1 cellular context compared by ENCODE assay signal in the genomic region with DNA sequence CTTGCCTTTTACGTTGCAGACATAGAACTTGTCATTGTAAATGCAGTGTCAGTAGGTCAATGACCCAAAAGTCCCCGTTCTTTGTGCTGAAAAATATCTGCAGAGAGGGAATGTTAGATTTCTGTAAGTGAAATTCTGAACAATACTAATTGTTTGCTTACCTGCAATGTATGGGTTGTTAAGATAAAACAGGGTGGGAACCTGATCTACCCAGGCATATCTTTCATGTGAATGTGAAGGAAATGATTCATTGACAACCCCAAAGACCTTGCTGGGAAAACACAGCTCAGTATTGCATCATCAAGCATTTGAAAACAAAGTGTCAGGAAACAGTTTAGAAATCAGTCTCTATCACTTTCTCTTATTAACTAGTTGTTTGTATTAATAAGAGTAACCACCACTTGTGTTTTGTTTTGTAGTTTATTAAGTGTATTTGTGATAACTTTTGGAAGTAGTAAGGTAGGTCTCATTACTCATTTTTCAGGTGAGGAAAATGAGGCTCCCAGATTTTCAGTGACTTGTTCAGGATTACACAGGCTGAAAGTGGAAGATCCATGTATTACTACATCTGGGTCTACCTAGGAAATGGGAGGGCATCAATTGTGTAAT.
A peak's percentile ranks its signal among the peaks of the same experiment; 100 is the strongest.
TF ChIP-seq lines count a peak whose summit lies in the region.

No MANE protein-coding gene starts in this region.

TF ChIP-seq in K562, 482 proteins besides CTCF, POLR2A, EP300 and RAD21 (continued from another document and continues in another):
- TF ChIP-seq, protein P1, sequence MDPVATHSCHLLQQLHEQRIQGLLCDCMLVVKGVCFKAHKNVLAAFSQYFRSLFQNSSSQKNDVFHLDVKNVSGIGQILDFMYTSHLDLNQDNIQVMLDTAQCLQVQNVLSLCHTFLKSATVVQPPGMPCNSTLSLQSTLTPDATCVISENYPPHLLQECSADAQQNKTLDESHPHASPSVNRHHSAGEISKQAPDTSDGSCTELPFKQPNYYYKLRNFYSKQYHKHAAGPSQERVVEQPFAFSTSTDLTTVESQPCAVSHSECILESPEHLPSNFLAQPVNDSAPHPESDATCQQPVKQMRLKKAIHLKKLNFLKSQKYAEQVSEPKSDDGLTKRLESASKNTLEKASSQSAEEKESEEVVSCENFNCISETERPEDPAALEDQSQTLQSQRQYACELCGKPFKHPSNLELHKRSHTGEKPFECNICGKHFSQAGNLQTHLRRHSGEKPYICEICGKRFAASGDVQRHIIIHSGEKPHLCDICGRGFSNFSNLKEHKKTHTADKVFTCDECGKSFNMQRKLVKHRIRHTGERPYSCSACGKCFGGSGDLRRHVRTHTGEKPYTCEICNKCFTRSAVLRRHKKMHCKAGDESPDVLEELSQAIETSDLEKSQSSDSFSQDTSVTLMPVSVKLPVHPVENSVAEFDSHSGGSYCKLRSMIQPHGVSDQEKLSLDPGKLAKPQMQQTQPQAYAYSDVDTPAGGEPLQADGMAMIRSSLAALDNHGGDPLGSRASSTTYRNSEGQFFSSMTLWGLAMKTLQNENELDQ (CRISPR knock-in tag; IDR thresholded peaks at IDR 0.05; ENCODE audit: borderline replicate concordance), result no peak
- peak; percentile 81 for TF ChIP-seq HMGN3 (IDR thresholded peaks at IDR 0.05; ENCODE audit: borderline replicate concordance, extremely low read depth, insufficient read length, low read depth, low read length)
- peak; percentile 60; the same call in 1 of the 2 replicates for TF ChIP-seq POLR2H (tag; IDR thresholded peaks at IDR 0.05; ENCODE audit: low read depth)
- peak; percentile 75; the same call in 1 of the 2 replicates for TF ChIP-seq NFRKB (IDR thresholded peaks at IDR 0.05; ENCODE audit: low read depth)
- TF ChIP-seq CBFA2T2 (conservative IDR thresholded peaks at IDR 0.05), result peak; percentile 80
- 0 out of 2 replicates have a peak, but pooled peaks have one; percentile 21 for TF ChIP-seq RBFOX2 (IDR thresholded peaks at IDR 0.05; ENCODE audit: low read depth, low read length)
- peak; percentile 89 for TF ChIP-seq ZNF592 (IDR thresholded peaks at IDR 0.05)
- TF ChIP-seq CREM (IDR thresholded peaks at IDR 0.05; ENCODE audit: low read depth), result peak; percentile 64
- no peak for TF ChIP-seq SUPT5H (IDR thresholded peaks at IDR 0.05)
- peak; percentile 90 for TF ChIP-seq SMARCE1 (IDR thresholded peaks at IDR 0.05)
- peak in 1 of 2 experiments; percentile 9; a peak in 1 of 4 replicates for TF ChIP-seq TEAD1 (CRISPR knock-in tag; IDR thresholded peaks at IDR 0.05)
- peak; percentile 81; the same call in 1 of the 2 replicates for TF ChIP-seq SMARCC2 (IDR thresholded peaks at IDR 0.05; ENCODE audit: low read depth)
- TF ChIP-seq, protein P2, sequence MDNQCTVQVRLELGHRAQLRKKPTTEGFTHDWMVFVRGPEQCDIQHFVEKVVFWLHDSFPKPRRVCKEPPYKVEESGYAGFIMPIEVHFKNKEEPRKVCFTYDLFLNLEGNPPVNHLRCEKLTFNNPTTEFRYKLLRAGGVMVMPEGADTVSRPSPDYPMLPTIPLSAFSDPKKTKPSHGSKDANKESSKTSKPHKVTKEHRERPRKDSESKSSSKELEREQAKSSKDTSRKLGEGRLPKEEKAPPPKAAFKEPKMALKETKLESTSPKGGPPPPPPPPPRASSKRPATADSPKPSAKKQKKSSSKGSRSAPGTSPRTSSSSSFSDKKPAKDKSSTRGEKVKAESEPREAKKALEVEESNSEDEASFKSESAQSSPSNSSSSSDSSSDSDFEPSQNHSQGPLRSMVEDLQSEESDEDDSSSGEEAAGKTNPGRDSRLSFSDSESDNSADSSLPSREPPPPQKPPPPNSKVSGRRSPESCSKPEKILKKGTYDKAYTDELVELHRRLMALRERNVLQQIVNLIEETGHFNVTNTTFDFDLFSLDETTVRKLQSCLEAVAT (IDR thresholded peaks at IDR 0.05), result no peak; a peak in 1 of 4 replicates
- TF ChIP-seq IRF2 (CRISPR knock-in tag; IDR thresholded peaks at IDR 0.05), result no peak
- TF ChIP-seq CBX2 (IDR thresholded peaks at IDR 0.05; ENCODE audit: insufficient read depth, low read length, poor library complexity, severe bottlenecking), result no peak
- TF ChIP-seq ZNF668 (CRISPR knock-in tag; IDR thresholded peaks at IDR 0.05), result 0 out of 2 replicates have a peak, but pooled peaks have one; percentile 26
- peak; percentile 98 for TF ChIP-seq ATF4 (CRISPR knock-in tag; IDR thresholded peaks at IDR 0.05)
- peak; percentile 82 for TF ChIP-seq TEAD4 (IDR thresholded peaks at IDR 0.05; ENCODE audit: low read length)
- no peak for TF ChIP-seq TEAD4 (CRISPR knock-in tag; IDR thresholded peaks at IDR 0.05; ENCODE audit: borderline replicate concordance)
- no peak for TF ChIP-seq MAFF (IDR thresholded peaks at IDR 0.05; ENCODE audit: low read length)
- TF ChIP-seq, protein P3, sequence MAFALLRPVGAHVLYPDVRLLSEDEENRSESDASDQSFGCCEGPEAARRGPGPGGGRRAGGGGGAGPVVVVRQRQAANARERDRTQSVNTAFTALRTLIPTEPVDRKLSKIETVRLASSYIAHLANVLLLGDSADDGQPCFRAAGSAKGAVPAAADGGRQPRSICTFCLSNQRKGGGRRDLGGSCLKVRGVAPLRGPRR (CRISPR knock-in tag; IDR thresholded peaks at IDR 0.05), result no peak
- TF ChIP-seq MNT (conservative IDR thresholded peaks at IDR 0.05), result peak; percentile 13 to 59; a peak in 3 of 4 replicates
- TF ChIP-seq ZNF436 (CRISPR knock-in tag; IDR thresholded peaks at IDR 0.05), result no peak
- peak; percentile 64; the same call in 1 of the 2 replicates for TF ChIP-seq STAT5A (IDR thresholded peaks at IDR 0.05; ENCODE audit: borderline replicate concordance, low read length)
- peak; percentile 63; the same call in 1 of the 2 replicates for TF ChIP-seq NCOA1 (IDR thresholded peaks at IDR 0.05; ENCODE audit: low read depth)
- TF ChIP-seq JUN (IDR thresholded peaks at IDR 0.05; ENCODE audit: borderline replicate concordance, low read depth, low read length), result peak; percentile 93
- TF ChIP-seq JUN (CRISPR knock-in tag; IDR thresholded peaks at IDR 0.05; ENCODE audit: borderline replicate concordance), result no peak
- TF ChIP-seq CEBPG (CRISPR knock-in tag; IDR thresholded peaks at IDR 0.05), result peak; percentile 99
- peak; percentile 100 for TF ChIP-seq CEBPG (tag; conservative IDR thresholded peaks at IDR 0.05 in 1 of 2, IDR thresholded peaks at IDR 0.05 in 1 of 2)
- TF ChIP-seq MBD2 (IDR thresholded peaks at IDR 0.05; ENCODE audit: borderline replicate concordance, low read depth), result 0 out of 2 replicates have a peak, but pooled peaks have one; percentile 24
- TF ChIP-seq MEIS2 (IDR thresholded peaks at IDR 0.05; ENCODE audit: partially characterized antibody), result peak; percentile 97
- peak in 1 of 2 experiments; percentile 92; a peak in 2 of 4 replicates for TF ChIP-seq RCOR1 (IDR thresholded peaks at IDR 0.05; ENCODE audit: borderline replicate concordance in 1 of 2, low read depth in 2 of 2, low read length in 2 of 2)
- no peak for TF ChIP-seq PPARD (CRISPR knock-in tag; IDR thresholded peaks at IDR 0.05)
- peak; percentile 31; the same call in 1 of the 2 replicates for TF ChIP-seq NCOA6 (IDR thresholded peaks at IDR 0.05)
- TF ChIP-seq CEBPB (tag; IDR thresholded peaks at IDR 0.05), result peak; percentile 100
- no peak for TF ChIP-seq CBX1 (IDR thresholded peaks at IDR 0.05; ENCODE audit: low read depth)
- no peak for TF ChIP-seq E2F8 (IDR thresholded peaks at IDR 0.05; ENCODE audit: low read depth, partially characterized antibody)
- TF ChIP-seq ATF7 (IDR thresholded peaks at IDR 0.05), result peak; percentile 95
- no peak for TF ChIP-seq ATF1 (CRISPR knock-in tag; IDR thresholded peaks at IDR 0.05)
- peak; percentile 50 for TF ChIP-seq ATF1 (tag; IDR thresholded peaks at IDR 0.05)
- peak; percentile 85 for TF ChIP-seq NCOR1 (IDR thresholded peaks at IDR 0.05)
- TF ChIP-seq L3MBTL2 (IDR thresholded peaks at IDR 0.05), result peak; percentile 32; the same call in 1 of the 2 replicates
- peak; percentile 61; the same call in 1 of the 2 replicates for TF ChIP-seq ZKSCAN8 (CRISPR knock-in tag; IDR thresholded peaks at IDR 0.05)
- TF ChIP-seq HDAC1 (IDR thresholded peaks at IDR 0.05), result peak in 1 of 2 experiments; percentile 69; a peak in 2 of 4 replicates
- TF ChIP-seq EP400 (IDR thresholded peaks at IDR 0.05), result peak; percentile 85
- no peak for TF ChIP-seq SMAD2 (IDR thresholded peaks at IDR 0.05; ENCODE audit: low read depth, low read length)
- TF ChIP-seq ZNF347 (CRISPR knock-in tag; IDR thresholded peaks at IDR 0.05; ENCODE audit: low read depth), result no peak
- TF ChIP-seq NEUROD1 (IDR thresholded peaks at IDR 0.05; ENCODE audit: borderline replicate concordance, low read depth, low read length, partially characterized antibody), result peak; percentile 75
- peak; percentile 57; the same call in 1 of the 2 replicates for TF ChIP-seq NFATC3 (IDR thresholded peaks at IDR 0.05)
- TF ChIP-seq DMBX1 (CRISPR knock-in tag; IDR thresholded peaks at IDR 0.05; ENCODE audit: borderline replicate concordance), result 0 out of 2 replicates have a peak, but pooled peaks have one; percentile 30
- 0 out of 2 replicates have a peak, but pooled peaks have one; percentile 37 for TF ChIP-seq BACH1 (tag; IDR thresholded peaks at IDR 0.05)
- TF ChIP-seq MTA2 (IDR thresholded peaks at IDR 0.05; ENCODE audit: low read depth), result peak; percentile 57; the same call in 1 of the 2 replicates
- TF ChIP-seq, protein P4, sequence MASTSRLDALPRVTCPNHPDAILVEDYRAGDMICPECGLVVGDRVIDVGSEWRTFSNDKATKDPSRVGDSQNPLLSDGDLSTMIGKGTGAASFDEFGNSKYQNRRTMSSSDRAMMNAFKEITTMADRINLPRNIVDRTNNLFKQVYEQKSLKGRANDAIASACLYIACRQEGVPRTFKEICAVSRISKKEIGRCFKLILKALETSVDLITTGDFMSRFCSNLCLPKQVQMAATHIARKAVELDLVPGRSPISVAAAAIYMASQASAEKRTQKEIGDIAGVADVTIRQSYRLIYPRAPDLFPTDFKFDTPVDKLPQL (IDR thresholded peaks at IDR 0.05; ENCODE audit: extremely low read depth, insufficient read length), result no peak
- TF ChIP-seq RFX1 (IDR thresholded peaks at IDR 0.05), result 0 out of 2 replicates have a peak, but pooled peaks have one; percentile 7
- peak; percentile 95 for TF ChIP-seq DPF2 (IDR thresholded peaks at IDR 0.05)
- TF ChIP-seq CXXC5 (CRISPR knock-in tag; IDR thresholded peaks at IDR 0.05), result peak; percentile 44; the same call in 1 of the 2 replicates
